ENCODE assay signal across 8 cellular contexts in the genomic region with DNA sequence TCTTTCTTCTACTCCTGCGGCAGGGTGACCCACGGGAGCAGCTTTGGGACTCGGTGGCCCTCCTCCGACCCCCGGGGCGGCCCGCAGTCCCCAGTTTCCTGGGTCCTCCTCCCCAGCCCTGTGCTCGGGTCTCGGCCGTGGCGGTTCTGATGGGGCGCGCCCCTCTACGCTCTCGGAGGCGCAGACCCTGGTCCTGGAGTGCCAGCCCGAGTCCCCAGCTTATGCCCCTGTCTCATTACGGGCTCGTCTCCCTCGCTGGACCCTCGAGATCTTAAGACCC. TPM values are rescaled to one million over a fixed set of nuclear protein-coding genes. Genes with fewer than 3 reads are reported as not detected.
DNase-seq lines count a peak whose midpoint lies in the region; ATAC-seq, FAIRE-seq and TF ChIP-seq lines count a peak whose summit lies in the region.

No MANE protein-coding gene starts in this region.

- peaks cover 4% of the 10 kb centered on the region for H3K27me3 Mint-ChIP-seq in type B pancreatic cell

- H3K36me3 Mint-ChIP-seq in type B pancreatic cell: peaks cover 9% of the 10 kb centered on the region

- no peak for DNase-seq in bronchial epithelial cell (ENCODE audit: low read depth)
- peak; percentile 12 to 16 for DNase-seq in lung microvascular endothelial cell (ENCODE audit: low read depth in 2 of 2)
- DNase-seq in type B pancreatic cell (ENCODE audit: extremely low spot score, unreplicated experiment): no peak
- no peak for DNase-seq in AG08396 (ENCODE audit: low spot score)
- no peak for DNase-seq in AG08395 (ENCODE audit: low spot score)
- DNase-seq in activated CD4-positive, alpha-beta T cell treated with anti-CD3 and anti-CD28 coated beads, Interleukin-2, amount 50 U/mL, for 1 hour: no peak

- peaks cover 14% of the 10 kb centered on the region for H3K36me3 ChIP-seq in bronchial epithelial cell (ENCODE audit: control insufficient read depth, insufficient read depth, low read length)

- no peaks in the 10 kb centered on the region for H3K9me3 Mint-ChIP-seq in type B pancreatic cell

- H3K27me3 ChIP-seq in bronchial epithelial cell (ENCODE audit: control insufficient read depth, insufficient read depth, low read length): no peaks in the 10 kb centered on the region

- H3K4me1 Mint-ChIP-seq in type B pancreatic cell (ENCODE audit: unreplicated experiment): peaks cover 47% of the 10 kb centered on the region

- TF ChIP-seq CTCF in bronchial epithelial cell (IDR thresholded peaks at IDR 0.05; ENCODE audit: insufficient read depth, low read length, severe bottlenecking) (no peak), type B pancreatic cell (conservative IDR thresholded peaks at IDR 0.05) (no peak)

- H3K27ac Mint-ChIP-seq in type B pancreatic cell: peak overlapping the region; percentile 91

- peak overlapping the region; percentile 81 for H3K4me3 ChIP-seq in bronchial epithelial cell (ENCODE audit: low read depth, low read length)

- no peak for FAIRE-seq in bronchial epithelial cell (lab: Jason Lieb, UNC)

- ATAC-seq in GM19438 (IDR thresholded peaks at IDR 0.05; ENCODE audit: low read depth, unreplicated experiment) (peak; percentile 4), HG03571 (IDR thresholded peaks at IDR 0.05; ENCODE audit: unreplicated experiment) (peak; percentile 8)

- H3K4me3 Mint-ChIP-seq in type B pancreatic cell: peak overlapping the region; percentile 91

RNA-seq across cellular contexts. Expression of a gene that starts 0.4 kb away (rescaled TPM):
- total RNA-seq in bronchial epithelial cell (12.9 and 25.9 TPM in 2 replicates), lung microvascular endothelial cell (22.4 TPM in 2 replicates), type B pancreatic cell (ENCODE audit: low replicate concordance) (49.8 and 147 TPM in 2 replicates)

RNA-seq across cellular contexts. Expression of a gene that starts 45.2 kb away (rescaled TPM):
- total RNA-seq in bronchial epithelial cell (0.26 TPM in 1 of 2 replicates, not detected in the other), lung microvascular endothelial cell (3.7 and 14.3 TPM in 2 replicates), type B pancreatic cell (ENCODE audit: low replicate concordance) (3.9 and 8.3 TPM in 2 replicates)

Comparison
In these comparisons a context has a peak if more than half of its experiments do, and no peak if none do; other contexts are left out.
1. DNase-seq: peak in lung microvascular endothelial cell (2 of 2); none in bronchial epithelial cell (single experiment), type B pancreatic cell (single experiment), AG08396 (single experiment), AG08395 (single experiment) and activated CD4-positive, alpha-beta T cell treated with anti-CD3 and anti-CD28 coated beads, Interleukin-2, amount 50 U/mL, for 1 hour (single experiment).